ENCODE assay signal across 1 cellular context in genomic region chr21:33403786-33404571, GRCh38.
TF ChIP-seq lines count a peak whose summit lies in the region.

No MANE protein-coding gene starts in this region.

TF ChIP-seq in K562, 482 proteins besides CTCF, POLR2A, EP300 and RAD21 (continued from another document and continues in another):
- TF ChIP-seq, protein P1, sequence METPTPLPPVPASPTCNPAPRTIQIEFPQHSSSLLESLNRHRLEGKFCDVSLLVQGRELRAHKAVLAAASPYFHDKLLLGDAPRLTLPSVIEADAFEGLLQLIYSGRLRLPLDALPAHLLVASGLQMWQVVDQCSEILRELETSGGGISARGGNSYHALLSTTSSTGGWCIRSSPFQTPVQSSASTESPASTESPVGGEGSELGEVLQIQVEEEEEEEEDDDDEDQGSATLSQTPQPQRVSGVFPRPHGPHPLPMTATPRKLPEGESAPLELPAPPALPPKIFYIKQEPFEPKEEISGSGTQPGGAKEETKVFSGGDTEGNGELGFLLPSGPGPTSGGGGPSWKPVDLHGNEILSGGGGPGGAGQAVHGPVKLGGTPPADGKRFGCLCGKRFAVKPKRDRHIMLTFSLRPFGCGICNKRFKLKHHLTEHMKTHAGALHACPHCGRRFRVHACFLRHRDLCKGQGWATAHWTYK (CRISPR knock-in tag; IDR thresholded peaks at IDR 0.05), result no peak; the same call in 1 of the 2 replicates
- no peak for TF ChIP-seq ZKSCAN1 (IDR thresholded peaks at IDR 0.05; ENCODE audit: low read depth, low read length)
- TF ChIP-seq PTTG1 (tag; IDR thresholded peaks at IDR 0.05; ENCODE audit: low read depth), result no peak
- TF ChIP-seq C11orf30 (IDR thresholded peaks at IDR 0.05; ENCODE audit: low read depth), result no peak
- no peak for TF ChIP-seq ZNF408 (CRISPR knock-in tag; IDR thresholded peaks at IDR 0.05; ENCODE audit: low read depth)
- TF ChIP-seq NFIC (IDR thresholded peaks at IDR 0.05), result 0 out of 2 replicates have a peak, but pooled peaks have one; percentile 5
- no peak for TF ChIP-seq BRCA1 (IDR thresholded peaks at IDR 0.05)
- TF ChIP-seq BRCA1 (CRISPR knock-in tag; IDR thresholded peaks at IDR 0.05), result no peak
- TF ChIP-seq TSC22D4 (tag; IDR thresholded peaks at IDR 0.05), result no peak
- TF ChIP-seq, protein P2, sequence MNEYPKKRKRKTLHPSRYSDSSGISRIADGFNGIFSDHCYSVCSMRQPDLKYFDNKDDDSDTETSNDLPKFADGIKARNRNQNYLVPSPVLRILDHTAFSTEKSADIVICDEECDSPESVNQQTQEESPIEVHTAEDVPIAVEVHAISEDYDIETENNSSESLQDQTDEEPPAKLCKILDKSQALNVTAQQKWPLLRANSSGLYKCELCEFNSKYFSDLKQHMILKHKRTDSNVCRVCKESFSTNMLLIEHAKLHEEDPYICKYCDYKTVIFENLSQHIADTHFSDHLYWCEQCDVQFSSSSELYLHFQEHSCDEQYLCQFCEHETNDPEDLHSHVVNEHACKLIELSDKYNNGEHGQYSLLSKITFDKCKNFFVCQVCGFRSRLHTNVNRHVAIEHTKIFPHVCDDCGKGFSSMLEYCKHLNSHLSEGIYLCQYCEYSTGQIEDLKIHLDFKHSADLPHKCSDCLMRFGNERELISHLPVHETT (CRISPR knock-in tag; conservative IDR thresholded peaks at IDR 0.05 in 1 of 2, IDR thresholded peaks at IDR 0.05 in 1 of 2), result no peak; a peak in 1 of 4 replicates
- TF ChIP-seq ZNF766 (CRISPR knock-in tag; conservative IDR thresholded peaks at IDR 0.05), result no peak
- TF ChIP-seq ZNF778 (CRISPR knock-in tag; IDR thresholded peaks at IDR 0.05), result no peak
- TF ChIP-seq ZBTB34 (CRISPR knock-in tag; IDR thresholded peaks at IDR 0.05), result no peak
- TF ChIP-seq WHSC1 (IDR thresholded peaks at IDR 0.05; ENCODE audit: low read length), result no peak
- TF ChIP-seq MXI1 (IDR thresholded peaks at IDR 0.05; ENCODE audit: low read depth, low read length), result no peak
- no peak for TF ChIP-seq CSDE1 (IDR thresholded peaks at IDR 0.05)
- TF ChIP-seq ZNF140 (CRISPR knock-in tag; IDR thresholded peaks at IDR 0.05), result no peak
- peak; percentile 82 for TF ChIP-seq RBFOX2 (IDR thresholded peaks at IDR 0.05; ENCODE audit: low read depth, low read length)
- TF ChIP-seq DACH1 (IDR thresholded peaks at IDR 0.05; ENCODE audit: partially characterized antibody), result no peak
- TF ChIP-seq ZC3H8 (IDR thresholded peaks at IDR 0.05), result no peak
- no peak for TF ChIP-seq CHD2 (IDR thresholded peaks at IDR 0.05; ENCODE audit: low read depth, low read length)
- TF ChIP-seq, protein P3, sequence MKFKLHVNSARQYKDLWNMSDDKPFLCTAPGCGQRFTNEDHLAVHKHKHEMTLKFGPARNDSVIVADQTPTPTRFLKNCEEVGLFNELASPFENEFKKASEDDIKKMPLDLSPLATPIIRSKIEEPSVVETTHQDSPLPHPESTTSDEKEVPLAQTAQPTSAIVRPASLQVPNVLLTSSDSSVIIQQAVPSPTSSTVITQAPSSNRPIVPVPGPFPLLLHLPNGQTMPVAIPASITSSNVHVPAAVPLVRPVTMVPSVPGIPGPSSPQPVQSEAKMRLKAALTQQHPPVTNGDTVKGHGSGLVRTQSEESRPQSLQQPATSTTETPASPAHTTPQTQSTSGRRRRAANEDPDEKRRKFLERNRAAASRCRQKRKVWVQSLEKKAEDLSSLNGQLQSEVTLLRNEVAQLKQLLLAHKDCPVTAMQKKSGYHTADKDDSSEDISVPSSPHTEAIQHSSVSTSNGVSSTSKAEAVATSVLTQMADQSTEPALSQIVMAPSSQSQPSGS (CRISPR knock-in tag; IDR thresholded peaks at IDR 0.05), result no peak
- 0 out of 2 replicates have a peak, but pooled peaks have one; percentile 5 for TF ChIP-seq EGR1 (conservative IDR thresholded peaks at IDR 0.05)
- TF ChIP-seq ARNT (IDR thresholded peaks at IDR 0.05), result no peak
- no peak; the same call in 1 of the 2 replicates for TF ChIP-seq GATAD2A (IDR thresholded peaks at IDR 0.05)
- no peak for TF ChIP-seq ZNF134 (CRISPR knock-in tag; conservative IDR thresholded peaks at IDR 0.05)
- peak; percentile 41; the same call in 1 of the 2 replicates for TF ChIP-seq FOXP1 (CRISPR knock-in tag; IDR thresholded peaks at IDR 0.05)
- TF ChIP-seq PURB (CRISPR knock-in tag; IDR thresholded peaks at IDR 0.05; ENCODE audit: low read depth), result no peak
- TF ChIP-seq ARID1B (IDR thresholded peaks at IDR 0.05), result 0 out of 2 replicates have a peak, but pooled peaks have one; percentile 11
- TF ChIP-seq JUNB (CRISPR knock-in tag; conservative IDR thresholded peaks at IDR 0.05), result no peak
- TF ChIP-seq FOXJ3 (CRISPR knock-in tag; IDR thresholded peaks at IDR 0.05), result no peak
- no peak for TF ChIP-seq RBM39 (optimal IDR thresholded peaks at IDR 0.05; ENCODE audit: low read depth, low read length)
- TF ChIP-seq PHF8 (IDR thresholded peaks at IDR 0.05; ENCODE audit: borderline replicate concordance, low read length), result peak; percentile 52
- no peak for TF ChIP-seq STAG1 (CRISPR knock-in tag; IDR thresholded peaks at IDR 0.05; ENCODE audit: borderline replicate concordance)
- TF ChIP-seq ZBTB49 (CRISPR knock-in tag; IDR thresholded peaks at IDR 0.05; ENCODE audit: borderline replicate concordance), result no peak
- no peak for TF ChIP-seq KAT2B (IDR thresholded peaks at IDR 0.05; ENCODE audit: low read depth, low read length)
- TF ChIP-seq PCBP2 (IDR thresholded peaks at IDR 0.05; ENCODE audit: low read depth, low read length, poor library complexity, severe bottlenecking), result no peak
- TF ChIP-seq BRF1 (IDR thresholded peaks at IDR 0.05; ENCODE audit: borderline replicate concordance, extremely low read depth, insufficient read length), result no peak
- TF ChIP-seq POLR2H (tag; IDR thresholded peaks at IDR 0.05; ENCODE audit: low read depth), result no peak
- no peak for TF ChIP-seq ASH1L (IDR thresholded peaks at IDR 0.05; ENCODE audit: borderline replicate concordance, low read depth, partially characterized antibody)
- TF ChIP-seq, protein P4, sequence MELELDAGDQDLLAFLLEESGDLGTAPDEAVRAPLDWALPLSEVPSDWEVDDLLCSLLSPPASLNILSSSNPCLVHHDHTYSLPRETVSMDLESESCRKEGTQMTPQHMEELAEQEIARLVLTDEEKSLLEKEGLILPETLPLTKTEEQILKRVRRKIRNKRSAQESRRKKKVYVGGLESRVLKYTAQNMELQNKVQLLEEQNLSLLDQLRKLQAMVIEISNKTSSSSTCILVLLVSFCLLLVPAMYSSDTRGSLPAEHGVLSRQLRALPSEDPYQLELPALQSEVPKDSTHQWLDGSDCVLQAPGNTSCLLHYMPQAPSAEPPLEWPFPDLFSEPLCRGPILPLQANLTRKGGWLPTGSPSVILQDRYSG (tag; conservative IDR thresholded peaks at IDR 0.05; ENCODE audit: low read depth), result no peak
- TF ChIP-seq TCF7L2 (IDR thresholded peaks at IDR 0.05; ENCODE audit: low read depth, low read length), result no peak
- no peak for TF ChIP-seq ZNF551 (CRISPR knock-in tag; IDR thresholded peaks at IDR 0.05)
- TF ChIP-seq TEAD2 (tag; IDR thresholded peaks at IDR 0.05), result no peak
- TF ChIP-seq ZKSCAN3 (CRISPR knock-in tag; IDR thresholded peaks at IDR 0.05), result no peak
- TF ChIP-seq ZNF830 (CRISPR knock-in tag; IDR thresholded peaks at IDR 0.05), result no peak
- TF ChIP-seq ZNF57 (CRISPR knock-in tag; IDR thresholded peaks at IDR 0.05), result no peak
- TF ChIP-seq, protein P5, sequence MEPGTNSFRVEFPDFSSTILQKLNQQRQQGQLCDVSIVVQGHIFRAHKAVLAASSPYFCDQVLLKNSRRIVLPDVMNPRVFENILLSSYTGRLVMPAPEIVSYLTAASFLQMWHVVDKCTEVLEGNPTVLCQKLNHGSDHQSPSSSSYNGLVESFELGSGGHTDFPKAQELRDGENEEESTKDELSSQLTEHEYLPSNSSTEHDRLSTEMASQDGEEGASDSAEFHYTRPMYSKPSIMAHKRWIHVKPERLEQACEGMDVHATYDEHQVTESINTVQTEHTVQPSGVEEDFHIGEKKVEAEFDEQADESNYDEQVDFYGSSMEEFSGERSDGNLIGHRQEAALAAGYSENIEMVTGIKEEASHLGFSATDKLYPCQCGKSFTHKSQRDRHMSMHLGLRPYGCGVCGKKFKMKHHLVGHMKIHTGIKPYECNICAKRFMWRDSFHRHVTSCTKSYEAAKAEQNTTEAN (CRISPR knock-in tag; IDR thresholded peaks at IDR 0.05), result no peak
- no peak for TF ChIP-seq GABPB2 (CRISPR knock-in tag; conservative IDR thresholded peaks at IDR 0.05)
- no peak for TF ChIP-seq NR2F6 (CRISPR knock-in tag; IDR thresholded peaks at IDR 0.05)
- peak; percentile 56 for TF ChIP-seq SAP30 (IDR thresholded peaks at IDR 0.05; ENCODE audit: borderline replicate concordance, insufficient read depth, low read depth, low read length, poor library complexity, severe bottlenecking)
- TF ChIP-seq ZNF124 (CRISPR knock-in tag; IDR thresholded peaks at IDR 0.05), result no peak
- peak in 1 of 2 experiments; percentile 54; a peak in 1 of 4 replicates for TF ChIP-seq MNT (conservative IDR thresholded peaks at IDR 0.05)
- no peak for TF ChIP-seq POLR2B (IDR thresholded peaks at IDR 0.05; ENCODE audit: low read depth, partially characterized antibody)
- TF ChIP-seq, protein P6, sequence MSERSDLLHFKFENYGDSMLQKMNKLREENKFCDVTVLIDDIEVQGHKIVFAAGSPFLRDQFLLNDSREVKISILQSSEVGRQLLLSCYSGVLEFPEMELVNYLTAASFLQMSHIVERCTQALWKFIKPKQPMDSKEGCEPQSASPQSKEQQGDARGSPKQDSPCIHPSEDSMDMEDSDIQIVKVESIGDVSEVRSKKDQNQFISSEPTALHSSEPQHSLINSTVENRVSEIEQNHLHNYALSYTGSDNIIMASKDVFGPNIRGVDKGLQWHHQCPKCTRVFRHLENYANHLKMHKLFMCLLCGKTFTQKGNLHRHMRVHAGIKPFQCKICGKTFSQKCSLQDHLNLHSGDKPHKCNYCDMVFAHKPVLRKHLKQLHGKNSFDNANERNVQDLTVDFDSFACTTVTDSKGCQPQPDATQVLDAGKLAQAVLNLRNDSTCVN (CRISPR knock-in tag; IDR thresholded peaks at IDR 0.05), result no peak
- TF ChIP-seq FOS (IDR thresholded peaks at IDR 0.05; ENCODE audit: extremely low read depth, insufficient read length), result no peak
- 0 out of 2 replicates have a peak, but pooled peaks have one; percentile 27 for TF ChIP-seq ZBTB17 (CRISPR knock-in tag; IDR thresholded peaks at IDR 0.05)
- no peak for TF ChIP-seq E2F3 (CRISPR knock-in tag; IDR thresholded peaks at IDR 0.05)
- no peak for TF ChIP-seq PHF20 (IDR thresholded peaks at IDR 0.05; ENCODE audit: partially characterized antibody)
- no peak for TF ChIP-seq HDAC1 (IDR thresholded peaks at IDR 0.05)
- peak; percentile 60; the same call in 1 of the 2 replicates for TF ChIP-seq SUPT5H (IDR thresholded peaks at IDR 0.05)
- TF ChIP-seq SNRNP70 (optimal IDR thresholded peaks at IDR 0.05; ENCODE audit: low read depth, low read length), result no peak
- TF ChIP-seq ZNF143 (CRISPR knock-in tag; IDR thresholded peaks at IDR 0.05), result no peak
- TF ChIP-seq ZFP1 (CRISPR knock-in tag; IDR thresholded peaks at IDR 0.05), result no peak
